1 cellular context compared by ENCODE assay signal in the genomic region with DNA sequence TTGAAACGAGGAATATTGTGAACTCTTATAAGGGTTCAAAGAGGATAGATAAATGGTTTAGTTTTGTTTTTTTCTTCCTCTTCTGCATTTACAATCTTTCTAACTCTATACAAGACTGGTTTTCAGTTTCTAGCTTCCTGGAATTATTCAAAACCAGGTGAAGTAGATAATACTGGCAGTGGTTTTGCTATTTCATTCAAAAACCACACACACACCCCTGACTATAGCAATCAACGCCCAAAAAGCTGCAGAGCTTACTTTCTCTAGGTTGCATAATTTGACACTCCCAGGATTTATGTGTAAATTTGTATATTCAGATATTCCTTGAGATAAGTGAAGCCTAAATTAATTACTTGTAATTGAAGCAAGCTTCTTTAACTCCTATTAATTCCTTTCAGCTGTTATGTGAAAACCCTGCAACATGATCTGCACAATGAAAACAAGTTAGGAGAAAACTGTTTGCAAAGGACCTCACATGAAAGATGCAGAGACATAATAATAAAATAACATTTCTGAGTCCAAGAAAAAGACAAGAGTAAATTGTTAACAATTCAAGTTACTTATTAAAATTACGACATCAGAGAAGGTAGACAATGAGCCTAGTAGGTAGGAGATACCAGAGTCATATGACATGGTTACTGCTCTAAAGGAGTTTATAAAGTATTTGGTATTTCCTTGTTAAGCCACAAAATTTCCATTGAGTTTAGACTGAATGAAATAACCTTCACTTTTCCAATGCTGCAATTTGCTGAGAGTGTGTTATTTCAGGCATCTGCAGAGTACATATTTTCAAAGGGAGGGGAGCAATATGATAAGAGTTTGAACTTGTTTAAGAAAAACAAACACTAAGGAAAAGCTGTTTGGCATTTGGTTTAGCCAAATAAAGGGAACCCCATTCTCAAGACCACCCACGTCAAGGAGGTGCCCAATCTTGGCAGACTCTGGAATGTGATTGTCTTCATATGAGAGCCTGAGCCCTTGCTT.
TF ChIP-seq lines count a peak whose summit lies in the region.

No MANE protein-coding gene starts in this region.

TF ChIP-seq in HepG2, 621 proteins besides CTCF, POLR2A, EP300 and RAD21 (continued from another document):
- TF ChIP-seq, protein P1, sequence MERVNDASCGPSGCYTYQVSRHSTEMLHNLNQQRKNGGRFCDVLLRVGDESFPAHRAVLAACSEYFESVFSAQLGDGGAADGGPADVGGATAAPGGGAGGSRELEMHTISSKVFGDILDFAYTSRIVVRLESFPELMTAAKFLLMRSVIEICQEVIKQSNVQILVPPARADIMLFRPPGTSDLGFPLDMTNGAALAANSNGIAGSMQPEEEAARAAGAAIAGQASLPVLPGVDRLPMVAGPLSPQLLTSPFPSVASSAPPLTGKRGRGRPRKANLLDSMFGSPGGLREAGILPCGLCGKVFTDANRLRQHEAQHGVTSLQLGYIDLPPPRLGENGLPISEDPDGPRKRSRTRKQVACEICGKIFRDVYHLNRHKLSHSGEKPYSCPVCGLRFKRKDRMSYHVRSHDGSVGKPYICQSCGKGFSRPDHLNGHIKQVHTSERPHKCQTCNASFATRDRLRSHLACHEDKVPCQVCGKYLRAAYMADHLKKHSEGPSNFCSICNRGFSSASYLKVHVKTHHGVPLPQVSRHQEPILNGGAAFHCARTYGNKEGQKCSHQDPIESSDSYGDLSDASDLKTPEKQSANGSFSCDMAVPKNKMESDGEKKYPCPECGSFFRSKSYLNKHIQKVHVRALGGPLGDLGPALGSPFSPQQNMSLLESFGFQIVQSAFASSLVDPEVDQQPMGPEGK (CRISPR knock-in tag; IDR thresholded peaks at IDR 0.05), result peak; percentile 77
- TF ChIP-seq CERS6 (CRISPR knock-in tag; IDR thresholded peaks at IDR 0.05) (no peak), SETDB1 (CRISPR knock-in tag; IDR thresholded peaks at IDR 0.05; ENCODE audit: borderline replicate concordance) (no peak), ZBTB3 (CRISPR knock-in tag; IDR thresholded peaks at IDR 0.05; ENCODE audit: borderline replicate concordance, low read depth) (no peak), SKI (IDR thresholded peaks at IDR 0.05; ENCODE audit: partially characterized antibody) (no peak), GTF2F1 (IDR thresholded peaks at IDR 0.05; ENCODE audit: low read length) (no peak), HOXD1 (CRISPR knock-in tag; IDR thresholded peaks at IDR 0.05) (no peak), ZNF496 (CRISPR knock-in tag; IDR thresholded peaks at IDR 0.05; ENCODE audit: insufficient replicate concordance) (no peak)
- TF ChIP-seq, protein P2, sequence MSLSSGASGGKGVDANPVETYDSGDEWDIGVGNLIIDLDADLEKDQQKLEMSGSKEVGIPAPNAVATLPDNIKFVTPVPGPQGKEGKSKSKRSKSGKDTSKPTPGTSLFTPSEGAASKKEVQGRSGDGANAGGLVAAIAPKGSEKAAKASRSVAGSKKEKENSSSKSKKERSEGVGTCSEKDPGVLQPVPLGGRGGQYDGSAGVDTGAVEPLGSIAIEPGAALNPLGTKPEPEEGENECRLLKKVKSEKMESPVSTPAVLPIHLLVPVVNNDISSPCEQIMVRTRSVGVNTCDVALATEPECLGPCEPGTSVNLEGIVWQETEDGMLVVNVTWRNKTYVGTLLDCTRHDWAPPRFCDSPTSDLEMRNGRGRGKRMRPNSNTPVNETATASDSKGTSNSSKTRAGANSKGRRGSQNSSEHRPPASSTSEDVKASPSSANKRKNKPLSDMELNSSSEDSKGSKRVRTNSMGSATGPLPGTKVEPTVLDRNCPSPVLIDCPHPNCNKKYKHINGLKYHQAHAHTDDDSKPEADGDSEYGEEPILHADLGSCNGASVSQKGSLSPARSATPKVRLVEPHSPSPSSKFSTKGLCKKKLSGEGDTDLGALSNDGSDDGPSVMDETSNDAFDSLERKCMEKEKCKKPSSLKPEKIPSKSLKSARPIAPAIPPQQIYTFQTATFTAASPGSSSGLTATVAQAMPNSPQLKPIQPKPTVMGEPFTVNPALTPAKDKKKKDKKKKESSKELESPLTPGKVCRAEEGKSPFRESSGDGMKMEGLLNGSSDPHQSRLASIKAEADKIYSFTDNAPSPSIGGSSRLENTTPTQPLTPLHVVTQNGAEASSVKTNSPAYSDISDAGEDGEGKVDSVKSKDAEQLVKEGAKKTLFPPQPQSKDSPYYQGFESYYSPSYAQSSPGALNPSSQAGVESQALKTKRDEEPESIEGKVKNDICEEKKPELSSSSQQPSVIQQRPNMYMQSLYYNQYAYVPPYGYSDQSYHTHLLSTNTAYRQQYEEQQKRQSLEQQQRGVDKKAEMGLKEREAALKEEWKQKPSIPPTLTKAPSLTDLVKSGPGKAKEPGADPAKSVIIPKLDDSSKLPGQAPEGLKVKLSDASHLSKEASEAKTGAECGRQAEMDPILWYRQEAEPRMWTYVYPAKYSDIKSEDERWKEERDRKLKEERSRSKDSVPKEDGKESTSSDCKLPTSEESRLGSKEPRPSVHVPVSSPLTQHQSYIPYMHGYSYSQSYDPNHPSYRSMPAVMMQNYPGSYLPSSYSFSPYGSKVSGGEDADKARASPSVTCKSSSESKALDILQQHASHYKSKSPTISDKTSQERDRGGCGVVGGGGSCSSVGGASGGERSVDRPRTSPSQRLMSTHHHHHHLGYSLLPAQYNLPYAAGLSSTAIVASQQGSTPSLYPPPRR (CRISPR knock-in tag; IDR thresholded peaks at IDR 0.05; ENCODE audit: borderline replicate concordance), result peak; percentile 18; the same call in 1 of the 2 replicates
